Comparison of ENCODE assay signal across 7 cellular contexts in genomic region chr7:85184599-85185354, GRCh38. TPM values are rescaled to one million over a fixed set of nuclear protein-coding genes. Genes with fewer than 3 reads are reported as not detected.
DNase-seq lines count a peak whose midpoint lies in the region; ATAC-seq and TF ChIP-seq lines count a peak whose summit lies in the region.

No MANE protein-coding gene starts in this region.

- H3K36me3 ChIP-seq in IMR-90 (ENCODE audit: control insufficient read depth, insufficient read depth, low read length) (no peaks in the 10 kb centered on the region), thoracic aorta (no peaks in the 10 kb centered on the region)

- no peak overlapping the region for H3K56ac ChIP-seq in IMR-90 (ENCODE audit: extremely low read depth, insufficient read depth, low read length)

- intact Hi-C loops in IMR-90 (cut with micrococcal nuclease): loop anchor here (1.0 to 5.0 kb wide), 2 partner anchors 143 to 668 kb away; no protein-coding TSS in a partner anchor

- no peak overlapping the region for H2BK5ac ChIP-seq in IMR-90 (ENCODE audit: low read depth, low read length, poor library complexity, severe bottlenecking)

- no peak overlapping the region for H3K9ac ChIP-seq in IMR-90 (ENCODE audit: low read depth, low read length)

- peak overlapping the region; percentile 63 for H3K4me3 ChIP-seq in IMR-90 (ENCODE audit: insufficient read depth, low read depth, low read length)
- H3K4me3 ChIP-seq in cardiac fibroblast (replicated peaks in 1 of 2; ENCODE audit: low read depth in 2 of 2, low read length in 2 of 2): peak overlapping the region; percentile 67 to 70
- H3K4me3 ChIP-seq in thoracic aorta: peak overlapping the region; percentile 89

- H3K23ac ChIP-seq in IMR-90 (ENCODE audit: low read depth, low read length): peak overlapping the region; percentile 13

- H2BK15ac ChIP-seq in IMR-90 (ENCODE audit: low read depth, low read length): peak overlapping the region; percentile 14; the same call in 1 of the 3 replicates

- ATAC-seq in IMR-90 (ENCODE audit: low read depth) (peak; percentile 15), thoracic aorta (ENCODE audit: insufficient number of reproducible peaks, low FRiP score, low read depth) (no peak), GM18873 (IDR thresholded peaks at IDR 0.05; ENCODE audit: low FRiP score, unreplicated experiment) (no peak)

- H4K8ac ChIP-seq in IMR-90 (ENCODE audit: low read depth in 2 of 2, low read length in 2 of 2): no peak overlapping the region

- H2AK9ac ChIP-seq in IMR-90 (replicated peaks; ENCODE audit: low read depth, low read length, poor library complexity): peak overlapping the region; percentile 15

- H3K4me1 ChIP-seq in IMR-90 (ENCODE audit: control insufficient read depth, insufficient read depth, low read length): peaks cover 1% of the 10 kb centered on the region; the same call in 1 of the 2 replicates
- peaks cover 4 to 5% of the 10 kb centered on the region in 2 donors for H3K4me1 ChIP-seq in thoracic aorta (ENCODE audit: control insufficient read depth in 1 of 2, low read depth in 2 of 2)

- 0 out of 2 replicates have a peak overlapping the region, but pooled peaks have one; percentile 2 for H3K14ac ChIP-seq in IMR-90 (replicated peaks; ENCODE audit: low read depth, low read length)

- H3K18ac ChIP-seq in IMR-90 (ENCODE audit: low read depth, low read length): no peak overlapping the region

- no peak for TF ChIP-seq POLR2A in IMR-90 (IDR thresholded peaks at IDR 0.05; ENCODE audit: low read depth, low read length)

- peaks cover 5% of the 10 kb centered on the region; the same call in 1 of the 2 replicates for H3K9me1 ChIP-seq in IMR-90 (ENCODE audit: insufficient read depth, low read length)

- in situ Hi-C loops in IMR-90 (cut with MboI; ENCODE audit: low sequenced_read_pairs): loop anchor here (5.0 to 10.0 kb wide), 5 partner anchors 132 to 1250 kb away; no protein-coding TSS in a partner anchor

- H2BK120ac ChIP-seq in IMR-90 (ENCODE audit: low read depth, low read length): no peak overlapping the region

- CTCF ChIA-PET in IMR-90 (lab: Yijun Ruan, JAX): interaction anchor here (0.6 to 2.4 kb wide), 5 partner anchors 10 to 1684 kb away, joined by 3 to 21 read pairs (median 3); no protein-coding TSS in a partner anchor

- H3K4ac ChIP-seq in IMR-90 (ENCODE audit: low read depth, low read length): no peak overlapping the region

- no peaks in the 10 kb centered on the region for H4K20me1 ChIP-seq in IMR-90 (ENCODE audit: insufficient read depth, low read length)

- no TSS peak for BruUV-seq in IMR-90 (replicated peaks; lab: Mats Ljungman, UMichigan)

- TF ChIP-seq CTCF in IMR-90 (conservative IDR thresholded peaks at IDR 0.05; ENCODE audit: low read depth, low read length) (no peak), cardiac fibroblast (IDR thresholded peaks at IDR 0.05; ENCODE audit: low read depth, low read length) (no peak), thoracic aorta (IDR thresholded peaks at IDR 0.05) (no peak)

- DNase-seq in IMR-90 (peak; percentile 37), cardiac fibroblast (ENCODE audit: low read depth in 2 of 2) (peak; percentile 41 to 72), left kidney (ENCODE audit: low read depth, low spot score) (peak; percentile 92), thoracic aorta (ENCODE audit: low spot score) (peak; percentile 9), NCI-H187 (lab: John Stamatoyannopoulos, UW) (no peak), HT-29 (ENCODE audit: low spot score) (no peak)

- H2BK20ac ChIP-seq in IMR-90 (ENCODE audit: low read depth, low read length): 0 out of 2 replicates have a peak overlapping the region, but pooled peaks have one; percentile 13

- no CpG with 5 or more reads among the region's 18 CpGs for WGBS in IMR-90 (ENCODE audit: extremely low coverage in 2 of 2, insufficient read length in 1 of 2), 2 experiments

- no peaks in the 10 kb centered on the region for H3K79me1 ChIP-seq in IMR-90 (ENCODE audit: low read depth in 1 of 2, low read length in 2 of 2)

- no peak for TF ChIP-seq RAD21 in IMR-90 (IDR thresholded peaks at IDR 0.05; ENCODE audit: low read length)

- H3K27ac ChIP-seq in IMR-90 (ENCODE audit: insufficient read depth, low read length) (no peak overlapping the region), thoracic aorta (peak overlapping the region; percentile 91 to 93)

- POLR2A ChIA-PET in IMR-90 (lab: Charles Lee; ENCODE audit: unreplicated experiment): no interaction called here

- H3K4me2 ChIP-seq in IMR-90 (ENCODE audit: low read depth, low read length): peak overlapping the region; percentile 85

- no peak overlapping the region for H2AK5ac ChIP-seq in IMR-90 (ENCODE audit: low read depth, low read length)

- no peaks in the 10 kb centered on the region for H3K9me3 ChIP-seq in IMR-90 (ENCODE audit: control insufficient read depth, insufficient read depth, low read length)
- no peaks in the 10 kb centered on the region for H3K9me3 ChIP-seq in thoracic aorta

- peak overlapping the region; percentile 90 for H2AFZ ChIP-seq in IMR-90 (replicated peaks; ENCODE audit: low read length, poor library complexity)

- dilution Hi-C loops in IMR-90 (cut with HindIII; ENCODE audit: low sequenced_read_pairs, unreplicated experiment): no loop called here

- H4K91ac ChIP-seq in IMR-90 (ENCODE audit: insufficient read depth, low read depth, low read length): no peak overlapping the region

- H4K5ac ChIP-seq in IMR-90 (ENCODE audit: low read depth, low read length): no peak overlapping the region

- H3K27me3 ChIP-seq in IMR-90 (ENCODE audit: control insufficient read depth, insufficient read depth, low read length) (peaks cover 4% of the 10 kb centered on the region), thoracic aorta (replicated peaks; ENCODE audit: insufficient read depth) (no peaks in the 10 kb centered on the region)

TF ChIP-seq in IMR-90, 13 proteins besides CTCF, POLR2A, EP300 and RAD21:
- TF ChIP-seq MXI1 (IDR thresholded peaks at IDR 0.05; ENCODE audit: borderline replicate concordance, low read depth, low read length) (peak; percentile 63; the same call in 1 of the 2 replicates), MAZ (IDR thresholded peaks at IDR 0.05; ENCODE audit: borderline replicate concordance, low read depth, low read length) (no peak), CEBPB (IDR thresholded peaks at IDR 0.05; ENCODE audit: low read depth, low read length) (peak; percentile 35; the same call in 1 of the 2 replicates), BHLHE40 (IDR thresholded peaks at IDR 0.05; ENCODE audit: low read depth, low read length) (peak; percentile 43; the same call in 1 of the 2 replicates)

RNA-seq across cellular contexts. Expression of gene SEMA3D, which starts 2.1 kb away (rescaled TPM):
- 10.8 and 13.6 TPM in 2 replicates for total RNA-seq in IMR-90 (2012; rRNA removed)
- polyA plus RNA-seq in IMR-90 (2012; rRNA removed): 2.7 and 2.9 TPM in 2 replicates
- 0.70 and 0.74 TPM in 2 replicates for polyA plus RNA-seq in IMR-90 (2012; cell fraction: cytosol; rRNA removed)
- 0.54 and 4.1 TPM in 2 replicates for polyA plus RNA-seq in IMR-90 (2012; cell fraction: nucleus; rRNA removed; ENCODE audit: low replicate concordance)
- total RNA-seq in thoracic aorta: 10 to 100 TPM; 18.5 to 22.8 TPM
- not detected in 2 replicates for total RNA-seq in HT-29 (2014; rRNA removed; shearing (Covaris generic))

Comparison
In these comparisons a context has a peak if more than half of its experiments do, and no peak if none do; other contexts are left out.
1. DNase-seq: peak in IMR-90 (single experiment), cardiac fibroblast (2 of 2), left kidney (single experiment) and thoracic aorta (single experiment); none in NCI-H187 (0 of 2) and HT-29 (single experiment).
2. RNA of gene SEMA3D, which starts 2.1 kb away (total RNA-seq): 18.5 to 22.8 TPM in thoracic aorta and 10.8 to 13.6 TPM in IMR-90; not detected in HT-29; every median in the first group is over 10 times any median in the second.
3. Peak in every context shown above with its lines, with median percentiles within 50 percentile points of each other: H3K4me3 ChIP-seq.